ENCODE assay signal across 27 cellular contexts in the genomic region with DNA sequence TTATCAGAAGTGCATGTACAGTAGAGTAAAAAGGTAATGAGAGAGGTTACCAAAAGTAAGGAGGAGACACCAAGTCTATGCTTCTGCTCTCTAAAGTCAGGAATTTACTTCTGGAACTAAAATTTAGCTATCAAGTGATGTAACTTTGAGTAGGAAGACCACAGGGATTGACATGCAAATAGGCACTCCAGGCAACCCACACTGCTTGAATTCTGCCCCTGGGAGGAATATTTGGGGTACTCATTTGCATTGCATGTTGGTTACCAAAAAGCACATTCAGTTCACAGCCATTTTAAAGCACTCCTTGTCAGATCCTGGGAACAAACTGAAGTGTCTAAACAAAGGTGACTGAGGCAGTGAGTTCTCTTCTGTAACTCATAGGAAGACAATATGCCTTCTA.
A peak's percentile ranks its signal among the peaks of the same experiment; 100 is the strongest.
DNase-seq lines count a peak whose midpoint lies in the region; ATAC-seq, FAIRE-seq and TF ChIP-seq lines count a peak whose summit lies in the region.
"Had no signal": no experiment of that assay in that cellular context is flagged by ENCODE, and none has a peak within 500 bp of the region (broad histone marks: within the 10 kb centered on the region; RNA-seq: fewer than 3 reads in every experiment).

No MANE protein-coding gene starts in this region.

- peaks cover 28% of the 10 kb centered on the region in 2 experiments for H3K4me1 Mint-ChIP-seq in H9
- H3K4me1 Mint-ChIP-seq in activated T-cell treated with anti-CD3 and anti-CD28 coated beads, Interleukin-2, amount 50 U/mL, for 24 hours (ENCODE audit: low read depth): no peaks in the 10 kb centered on the region
- H3K4me1 Mint-ChIP-seq: natural killer cell had no signal

- POLR2A ChIA-PET in H1 (lab: Charles Lee; ENCODE audit: partially characterized antibody): interaction anchor here (0.6 kb wide), 1 partner anchor 133 kb away, joined by 3 read pairs; no protein-coding TSS in a partner anchor

- ATAC-seq in GM21367 (IDR thresholded peaks at IDR 0.05; ENCODE audit: unreplicated experiment) (no peak), GM19397 (IDR thresholded peaks at IDR 0.05; ENCODE audit: unreplicated experiment) (no peak)
- ATAC-seq: effector memory CD8-positive, alpha-beta T cell; natural killer cell had no signal

- H4K91ac ChIP-seq in H9 (ENCODE audit: insufficient read length, low read depth, low read length) (no peak overlapping the region), H1 (replicated peaks; ENCODE audit: insufficient read length, low read length) (no peak overlapping the region)

- H3K18ac ChIP-seq in H9 (ENCODE audit: insufficient read length, low read depth, low read length) (no peak overlapping the region), H1 (ENCODE audit: extremely low read depth, low read length) (peak overlapping the region; percentile 40)

- FAIRE-seq in H1 (lab: Jason Lieb, UNC): peak; percentile 87
- no peak for FAIRE-seq in H54 (lab: Jason Lieb, UNC)
- FAIRE-seq: frontal cortex, RCC 7860, TTC549 had no signal

- H3K56ac ChIP-seq in H9 (ENCODE audit: insufficient read length, low read depth, low read length) (no peak overlapping the region), H1 (replicated peaks; ENCODE audit: insufficient read length, low read depth, low read length) (no peak overlapping the region)

- H3K27ac ChIP-seq in H9 (ENCODE audit: insufficient read length, low read depth, low read length) (no peak overlapping the region), H1 (ENCODE audit: low read depth, low read length) (peak overlapping the region; percentile 22; the same call in 1 of the 2 replicates), rectal smooth muscle tissue (ENCODE audit: low read depth, low read length) (peak overlapping the region; percentile 67)
- H3K27ac ChIP-seq: colonic mucosa, parathyroid adenoma, SJCRH30 had no signal

- H3K27me3 ChIP-seq in H9 (ENCODE audit: insufficient read depth, low read length) (no peaks in the 10 kb centered on the region), H1 (replicated peaks in 1 of 4; ENCODE audit: control insufficient read depth in 3 of 4, extremely low read depth in 1 of 4, insufficient read depth in 3 of 4, low read length in 3 of 4) (no peaks in the 10 kb centered on the region), rectal smooth muscle tissue (ENCODE audit: control insufficient read depth, insufficient read depth, low read length) (no peaks in the 10 kb centered on the region)
- H3K27me3 ChIP-seq: colonic mucosa, esophagus squamous epithelium, SJCRH30 had no signal

- H3K4me3 ChIP-seq in H1 (ENCODE audit: extremely low read depth in 1 of 4, insufficient read depth in 2 of 4, low read depth in 3 of 4, low read length in 4 of 4) (peak overlapping the region in 1 of 4 experiments; percentile 19; a peak in 1 of 8 replicates), rectal smooth muscle tissue (ENCODE audit: low read length) (no peak overlapping the region)
- H3K4me3 ChIP-seq: colonic mucosa, esophagus squamous epithelium, SJCRH30 had no signal

- H3K36me3 Mint-ChIP-seq in H9 (ENCODE audit: insufficient read depth in 1 of 3, low read depth in 3 of 3): peaks cover 19 to 28% (median 20%) of the 10 kb centered on the region in 3 experiments
- no peaks in the 10 kb centered on the region for H3K36me3 Mint-ChIP-seq in activated T-cell treated with anti-CD3 and anti-CD28 coated beads, Interleukin-2, amount 50 U/mL, for 24 hours (ENCODE audit: low read depth)

- H3K23me2 ChIP-seq in H9 (ENCODE audit: insufficient read length, low read depth, low read length, poor library complexity, severe bottlenecking): no peaks in the 10 kb centered on the region
- H3K23me2 ChIP-seq in H1 (ENCODE audit: low read depth, low read length): no peaks in the 10 kb centered on the region

- no peak overlapping the region for H2BK15ac ChIP-seq in H9 (ENCODE audit: low read depth, low read length)
- H2BK15ac ChIP-seq in H1 (ENCODE audit: low read length): no peak overlapping the region

- H4K5ac ChIP-seq in H9 (ENCODE audit: insufficient read length, low read depth, low read length): no peak overlapping the region
- no peak overlapping the region for H4K5ac ChIP-seq in H1 (ENCODE audit: insufficient read length, low read depth, low read length)

- H3K27ac Mint-ChIP-seq in H9: peak overlapping the region; percentile 37 to 94 (median 81); a peak in 6 of 7 replicates
- no peak overlapping the region for H3K27ac Mint-ChIP-seq in activated T-cell treated with anti-CD3 and anti-CD28 coated beads, Interleukin-2, amount 50 U/mL, for 24 hours
- H3K27ac Mint-ChIP-seq: effector memory CD8-positive, alpha-beta T cell; natural killer cell had no signal

- H2BK20ac ChIP-seq in H9 (ENCODE audit: low read depth, low read length, poor library complexity, severe bottlenecking) (no peak overlapping the region), H1 (ENCODE audit: low read length) (no peak overlapping the region)

- H2BK5ac ChIP-seq in H9 (ENCODE audit: insufficient read length, low read length) (no peak overlapping the region), H1 (ENCODE audit: low read depth, low read length) (peak overlapping the region; percentile 6; the same call in 1 of the 2 replicates)

- H3K9me3 Mint-ChIP-seq in H9: peaks cover 20 to 23% of the 10 kb centered on the region in 2 experiments
- H3K9me3 Mint-ChIP-seq in activated T-cell treated with anti-CD3 and anti-CD28 coated beads, Interleukin-2, amount 50 U/mL, for 24 hours: peaks cover 8% of the 10 kb centered on the region

- no peaks in the 10 kb centered on the region for H3K36me3 ChIP-seq in H1 (ENCODE audit: control insufficient read depth in 2 of 4, insufficient read depth in 4 of 4, low read length in 3 of 4)
- no peaks in the 10 kb centered on the region for H3K36me3 ChIP-seq in rectal smooth muscle tissue (ENCODE audit: control insufficient read depth, insufficient read depth, low read length)
- H3K36me3 ChIP-seq: colonic mucosa, esophagus squamous epithelium, SJCRH30 had no signal

- H3K79me1 ChIP-seq in H9 (ENCODE audit: insufficient read depth, low read depth, low read length, poor library complexity, severe bottlenecking) (no peaks in the 10 kb centered on the region), H1 (ENCODE audit: low read depth, low read length) (no peaks in the 10 kb centered on the region)

- TF ChIP-seq EP300 in H1 (IDR thresholded peaks at IDR 0.05; ENCODE audit: borderline replicate concordance in 1 of 2, low read depth in 2 of 2, low read length in 2 of 2): no peak

- TF ChIP-seq CTCF in H9 (conservative IDR thresholded peaks at IDR 0.05) (no peak), H1 (IDR thresholded peaks at IDR 0.05; ENCODE audit: control extremely low read depth in 1 of 3, insufficient read depth in 1 of 3, low read depth in 1 of 3, low read length in 3 of 3) (no peak)

- H3K79me2 ChIP-seq in H9 (ENCODE audit: insufficient read depth, low read length): no peaks in the 10 kb centered on the region
- H3K79me2 ChIP-seq in H1 (ENCODE audit: control insufficient read depth in 1 of 2, insufficient read depth in 2 of 2, low read length in 2 of 2): no peaks in the 10 kb centered on the region
- H3K79me2 ChIP-seq: parathyroid adenoma had no signal

- TF ChIP-seq POLR2A in H1 (IDR thresholded peaks at IDR 0.05; ENCODE audit: control extremely low read depth in 1 of 2, low read depth in 2 of 2, low read length in 2 of 2) (no peak), H54 (IDR thresholded peaks at IDR 0.05; ENCODE audit: low read depth, low read length) (no peak)

- H3K27me3 Mint-ChIP-seq in H9 (ENCODE audit: low read depth): no peaks in the 10 kb centered on the region; the same call in 1 of the 2 replicates
- no peaks in the 10 kb centered on the region for H3K27me3 Mint-ChIP-seq in activated T-cell treated with anti-CD3 and anti-CD28 coated beads, Interleukin-2, amount 50 U/mL, for 24 hours
- H3K27me3 Mint-ChIP-seq: effector memory CD8-positive, alpha-beta T cell had no signal

- H3K14ac ChIP-seq in H9 (ENCODE audit: insufficient read depth, low read length): no peak overlapping the region
- no peak overlapping the region for H3K14ac ChIP-seq in H1 (ENCODE audit: insufficient read length)

- H3K4me3 Mint-ChIP-seq in H9: peak overlapping the region in 1 of 2 experiments; percentile 0; a peak in 1 of 5 replicates
- H3K4me3 Mint-ChIP-seq in activated T-cell treated with anti-CD3 and anti-CD28 coated beads, Interleukin-2, amount 50 U/mL, for 24 hours: no peak overlapping the region
- H3K4me3 Mint-ChIP-seq: effector memory CD8-positive, alpha-beta T cell; natural killer cell had no signal

- DNase-seq in H9: no peak
- DNase-seq in H1 (ENCODE audit: low read depth in 1 of 2, low spot score in 2 of 2): peak in 1 of 2 experiments; percentile 21
- DNase-seq in iPS-NIHi11 (ENCODE audit: low spot score): peak; percentile 26
- DNase-seq in activated T-cell treated with anti-CD3 and anti-CD28 coated beads, Interleukin-2, amount 50 U/mL, for 24 hours: no peak
- no peak for DNase-seq in H54 (ENCODE audit: insufficient read length, low spot score)
- DNase-seq: activated CD4-positive, CD25-positive, alpha-beta regulatory T cell treated with anti-CD3 and anti-CD28 coated beads, Interleukin-2, amount 50 U/mL, for 72 hours; activated gamma-delta T cell treated with Interleukin-2 at 50 U/mL for 16 hours; activated T-cell treated with anti-CD3 and anti-CD28 coated beads, Interleukin-2, amount 50 U/mL, for 1 hour; colonic mucosa; COR-L47; DMS79 treated with DMSO at 0.1 percent for 48 hours; effector memory CD8-positive, alpha-beta T cell; esophagus squamous epithelium; Kasumi-1; natural killer cell; NCI-H1694 treated with DMSO at 0.1 percent for 48 hours; NCI-H2171 treated with DMSO at 0.1 percent for 48 hours; NCI-H526; SJCRH30; stimulated activated CD8-positive, alpha-beta memory T cell treated with anti-CD3 and anti-CD28 coated beads, Interleukin-4, amount 100 ng/mL, for 48 hours had no signal

- H3K4me1 ChIP-seq in H9 (ENCODE audit: insufficient read depth, low read length): peaks cover 5% of the 10 kb centered on the region; the same call in 1 of the 2 replicates
- peaks cover 5 to 22% (median 8%) of the 10 kb centered on the region in 4 experiments; a peak in 5 of 7 replicates for H3K4me1 ChIP-seq in H1 (replicated peaks in 1 of 4; ENCODE audit: control insufficient read depth in 3 of 4, insufficient read depth in 4 of 4, low read length in 3 of 4)
- peaks cover 18% of the 10 kb centered on the region for H3K4me1 ChIP-seq in rectal smooth muscle tissue (ENCODE audit: control insufficient read depth, insufficient read depth, low read length)
- H3K4me1 ChIP-seq: colonic mucosa, parathyroid adenoma, SJCRH30 had no signal

- no peak overlapping the region for H3K23ac ChIP-seq in H9 (ENCODE audit: insufficient read length, low read depth, low read length)
- H3K23ac ChIP-seq in H1 (ENCODE audit: insufficient read length): no peak overlapping the region

- no peaks in the 10 kb centered on the region for H3K9me3 ChIP-seq in H9 (ENCODE audit: control insufficient read depth, low read depth, low read length)
- peaks cover 2 to 5% of the 10 kb centered on the region in 2 experiments; a peak in 2 of 4 replicates for H3K9me3 ChIP-seq in H1 (ENCODE audit: insufficient read depth in 2 of 2, low read depth in 1 of 2, low read length in 1 of 2)
- H3K9me3 ChIP-seq: colonic mucosa, SJCRH30 had no signal

- H2AK5ac ChIP-seq in H9 (ENCODE audit: insufficient read length, low read length) (no peak overlapping the region), H1 (ENCODE audit: low read depth, low read length) (no peak overlapping the region)

- H3K4me2 ChIP-seq in H9 (ENCODE audit: insufficient read depth, insufficient read length, low read length): peak overlapping the region; percentile 15
- peak overlapping the region; percentile 10 to 50 for H3K4me2 ChIP-seq in H1 (ENCODE audit: insufficient read depth in 1 of 2, low read depth in 2 of 2, low read length in 2 of 2)

- H2BK12ac ChIP-seq in H9 (ENCODE audit: insufficient read length, low read depth, low read length) (no peak overlapping the region), H1 (ENCODE audit: low read depth, low read length) (no peak overlapping the region; the same call in 1 of the 2 replicates)

- no peak overlapping the region for H2AFZ ChIP-seq in H9 (ENCODE audit: low read length)
- H2AFZ ChIP-seq in H1 (ENCODE audit: low read length): 0 out of 2 replicates have a peak overlapping the region, but pooled peaks have one; percentile 57
- H2AFZ ChIP-seq: parathyroid adenoma had no signal

- no peak overlapping the region for H2BK120ac ChIP-seq in H9 (ENCODE audit: low read depth, low read length, poor library complexity, severe bottlenecking)
- peak overlapping the region; percentile 93 for H2BK120ac ChIP-seq in H1 (replicated peaks; ENCODE audit: low read depth, low read length)

- TF ChIP-seq RAD21 in H1 (IDR thresholded peaks at IDR 0.05 in 1 of 2, conservative IDR thresholded peaks at IDR 0.05 in 1 of 2; ENCODE audit: low read depth in 2 of 2, low read length in 2 of 2): no peak

- CTCF ChIA-PET in H1 (lab: Charles Lee; ENCODE audit: partially characterized antibody): interaction anchor here (0.6 to 0.8 kb wide), 2 partner anchors 47 to 1041 kb away, joined by 3 read pairs; no protein-coding TSS in a partner anchor

- H4K20me1 ChIP-seq in H9 (ENCODE audit: control insufficient read depth, insufficient read depth, insufficient read length): no peaks in the 10 kb centered on the region
- no peaks in the 10 kb centered on the region for H4K20me1 ChIP-seq in H1 (replicated peaks in 1 of 2; ENCODE audit: control insufficient read depth in 1 of 2, insufficient read depth in 2 of 2, low read length in 2 of 2)

- H4K8ac ChIP-seq in H9 (replicated peaks; ENCODE audit: insufficient read length, low read depth, low read length) (no peak overlapping the region), H1 (ENCODE audit: extremely low read depth, insufficient read depth, low read length) (no peak overlapping the region)

- H3T11ph ChIP-seq in H9 (ENCODE audit: low read length): no peak overlapping the region

- H3K9ac ChIP-seq in H9 (ENCODE audit: extremely low read depth, insufficient read length, low read length): no peak overlapping the region
- H3K9ac ChIP-seq in H1 (replicated peaks in 1 of 4; ENCODE audit: extremely low read depth in 1 of 4, low read depth in 3 of 4, low read length in 3 of 4): no peak overlapping the region
- H3K9ac ChIP-seq in rectal smooth muscle tissue (ENCODE audit: low read length): no peak overlapping the region
- H3K9ac ChIP-seq: parathyroid adenoma had no signal

- no peak overlapping the region for H3K4ac ChIP-seq in H9 (ENCODE audit: low read depth, low read length)
- H3K4ac ChIP-seq in H1 (replicated peaks; ENCODE audit: insufficient read length, low read depth, low read length): no peak overlapping the region
